ENCODE assay signal across 8 cellular contexts in genomic region chr11:62337682-62338181, GRCh38. TPM values are rescaled to one million over a fixed set of nuclear protein-coding genes. Genes with fewer than 3 reads are reported as not detected.
DNase-seq lines count a peak whose midpoint lies in the region; ATAC-seq lines count a peak whose summit lies in the region.

No MANE protein-coding gene starts in this region.

- no peaks in the 10 kb centered on the region for H3K9me3 Mint-ChIP-seq in activated T-helper 2 cell treated with anti-CD3 and anti-CD28 coated beads, Interferon-gamma antibody, Interleukin-2, Interleukin-4, amounts not matched to agents 10 μg/mL and 5 μg/mL and 100 μg/mL, durations not matched to agents 14 hours and 24 hours and 36 hours

- H3K27me3 Mint-ChIP-seq in activated T-helper 2 cell treated with anti-CD3 and anti-CD28 coated beads, Interferon-gamma antibody, Interleukin-2, Interleukin-4, amounts not matched to agents 10 μg/mL and 5 μg/mL and 100 μg/mL, durations not matched to agents 14 hours and 24 hours and 36 hours (ENCODE audit: low read depth), result peaks cover 36% of the 10 kb centered on the region

- H3K4me3 Mint-ChIP-seq in activated T-helper 2 cell treated with anti-CD3 and anti-CD28 coated beads, Interferon-gamma antibody, Interleukin-2, Interleukin-4, amounts not matched to agents 10 μg/mL and 5 μg/mL and 100 μg/mL, durations not matched to agents 14 hours and 24 hours and 36 hours (ENCODE audit: low read depth), result peak overlapping the region; percentile 85

- intact Hi-C loops in activated T-helper 2 cell treated with anti-CD3 and anti-CD28 coated beads, Interferon-gamma antibody, Interleukin-2, Interleukin-4, amounts not matched to agents 10 μg/mL and 5 μg/mL and 100 μg/mL, durations not matched to agents 14 hours and 24 hours and 36 hours (cut with micrococcal nuclease), result no loop called here
- intact Hi-C loops in left cardiac atrium (cut with DNase I) (loop anchor here in 1 of 2 donors (5.0 kb wide), 1 partner anchor 40 kb away; no protein-coding TSS in a partner anchor), posterior vena cava (cut with DNase I) (no loop called here)

- peak; percentile 50 to 78 for ATAC-seq in left cardiac atrium

- H3K4me1 Mint-ChIP-seq in activated T-helper 2 cell treated with anti-CD3 and anti-CD28 coated beads, Interferon-gamma antibody, Interleukin-2, Interleukin-4, amounts not matched to agents 10 μg/mL and 5 μg/mL and 100 μg/mL, durations not matched to agents 14 hours and 24 hours and 36 hours (ENCODE audit: low read depth), result peaks cover 16% of the 10 kb centered on the region

- DNase-seq in NCI-H187 (lab: John Stamatoyannopoulos, UW), result peak; percentile 50 to 60
- no peak for DNase-seq in NCI-H187 treated with DMSO at 0.1 percent for 48 hours (lab: John Stamatoyannopoulos, UW)
- peak; percentile 40 for DNase-seq in M059J (ENCODE audit: low read depth)
- DNase-seq in activated T-helper 2 cell treated with anti-CD3 and anti-CD28 coated beads, Interferon-gamma antibody, Interleukin-2, Interleukin-4, amounts not matched to agents 10 μg/mL and 5 μg/mL and 100 μg/mL, durations not matched to agents 14 hours and 24 hours and 36 hours (ENCODE audit: low spot score), result no peak
- peak; percentile 32 for DNase-seq in left cardiac atrium
- peak; percentile 82 for DNase-seq in posterior vena cava (ENCODE audit: low spot score)
- no peak for DNase-seq in cortex of kidney (lab: John Stamatoyannopoulos, UW)
- DNase-seq in NK-92 treated with Interleukin-12 subunit alpha and Interleukin-12 subunit beta, amount 100 ng/mL, for 24 hours (lab: John Stamatoyannopoulos, UW), result no peak

- no peak overlapping the region for H3K27ac Mint-ChIP-seq in activated T-helper 2 cell treated with anti-CD3 and anti-CD28 coated beads, Interferon-gamma antibody, Interleukin-2, Interleukin-4, amounts not matched to agents 10 μg/mL and 5 μg/mL and 100 μg/mL, durations not matched to agents 14 hours and 24 hours and 36 hours

- H3K36me3 Mint-ChIP-seq in activated T-helper 2 cell treated with anti-CD3 and anti-CD28 coated beads, Interferon-gamma antibody, Interleukin-2, Interleukin-4, amounts not matched to agents 10 μg/mL and 5 μg/mL and 100 μg/mL, durations not matched to agents 14 hours and 24 hours and 36 hours (ENCODE audit: low read depth), result no peaks in the 10 kb centered on the region

RNA-seq across cellular contexts. Expression of gene ASRGL1, which starts 0.5 kb away (rescaled TPM):
- 16.9 and 25.8 TPM in 2 replicates for total RNA-seq in M059J (2014; rRNA removed; shearing (Covaris generic))
- 6.1 and 7.4 TPM in 2 replicates for total RNA-seq in activated T-helper 2 cell treated with anti-CD3 and anti-CD28 coated beads, Interferon-gamma antibody, Interleukin-2, Interleukin-4, amounts not matched to agents 10 μg/mL and 5 μg/mL and 100 μg/mL, durations not matched to agents 14 hours and 24 hours and 36 hours
- 1 to 10 TPM; 7.8 to 8.1 TPM for total RNA-seq in left cardiac atrium
- total RNA-seq in posterior vena cava, result 10 to 100 TPM in 1 of 2 donors, 1 to 10 TPM in 1; 5.5 to 13.3 TPM

RNA-seq across cellular contexts. Expression of gene SCGB1D4, which starts 38.9 kb away (rescaled TPM):
- total RNA-seq in M059J (2014; rRNA removed; shearing (Covaris generic)), result not detected in 2 replicates
- total RNA-seq in activated T-helper 2 cell treated with anti-CD3 and anti-CD28 coated beads, Interferon-gamma antibody, Interleukin-2, Interleukin-4, amounts not matched to agents 10 μg/mL and 5 μg/mL and 100 μg/mL, durations not matched to agents 14 hours and 24 hours and 36 hours, result not detected in 2 replicates
- total RNA-seq in left cardiac atrium (not detected), posterior vena cava (not detected)

Comparison
In these comparisons a context has a peak if more than half of its experiments do, and no peak if none do; other contexts are left out.
1. DNase-seq: peak in NCI-H187 (2 of 2), M059J (single experiment), left cardiac atrium (single experiment) and posterior vena cava (single experiment); none in NCI-H187 treated with DMSO at 0.1 percent for 48 hours (single experiment), activated T-helper 2 cell treated with anti-CD3 and anti-CD28 coated beads, Interferon-gamma antibody, Interleukin-2, Interleukin-4, amounts not matched to agents 10 μg/mL and 5 μg/mL and 100 μg/mL, durations not matched to agents 14 hours and 24 hours and 36 hours (single experiment), cortex of kidney (single experiment) and NK-92 treated with Interleukin-12 subunit alpha and Interleukin-12 subunit beta, amount 100 ng/mL, for 24 hours (single experiment).